Comparison of ENCODE assay signal across 7 cellular contexts in genomic region chr22:18931905-18932652, GRCh38. TPM values are rescaled to one million over a fixed set of nuclear protein-coding genes. Genes with fewer than 3 reads are reported as not detected.
"Had no signal": no experiment of that assay in that cellular context is flagged by ENCODE, and none has a peak within 500 bp of the region (broad histone marks: within the 10 kb centered on the region; RNA-seq: fewer than 3 reads in every experiment).

No MANE protein-coding gene starts in this region.

- H3K4me2 ChIP-seq: GM23338 had no signal

- H3K9me3 Mint-ChIP-seq: GM23338, H9 had no signal

- H3K4me3 ChIP-seq: GM23338 had no signal

- ATAC-seq: GM23338 had no signal

- H3K4me1 Mint-ChIP-seq: GM23338, H9 had no signal

- DNase-seq: H9, HCEC 1CT, IMR-90 had no signal

- H3K4me3 Mint-ChIP-seq: GM23338, H9 had no signal

- FAIRE-seq: H1, H54, HTR-8/SVneo had no signal

- H2AFZ ChIP-seq: GM23338 had no signal

- H3K27ac Mint-ChIP-seq: GM23338, H9 had no signal

RNA-seq across cellular contexts. Expression of gene PRODH, which starts 4.0 kb away (rescaled TPM):
- total RNA-seq: IMR-90 had no signal
